In the genomic region with DNA sequence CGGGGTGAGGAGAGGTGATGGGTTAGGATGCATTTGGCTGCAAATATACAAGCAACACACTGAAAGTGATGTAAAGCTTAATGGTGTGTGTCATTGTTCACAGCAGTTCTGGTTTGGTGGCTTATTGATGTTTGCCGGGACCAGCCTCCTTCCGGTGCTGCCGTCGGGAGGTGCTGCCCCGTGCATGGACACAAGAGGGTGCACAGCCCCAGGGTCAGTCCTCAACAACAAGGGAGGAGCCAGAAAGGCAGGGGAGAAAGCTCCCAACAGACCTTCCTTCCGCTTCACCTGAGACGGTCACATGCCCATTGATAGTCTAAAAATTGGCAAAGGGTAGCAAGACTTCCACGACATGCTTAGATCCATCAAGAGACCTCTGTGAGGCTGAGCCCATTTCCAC, we compare ENCODE assay signal across 1 cellular context.
TF ChIP-seq lines count a peak whose summit lies in the region.

No MANE protein-coding gene starts in this region.

TF ChIP-seq in GM23338, 12 proteins besides CTCF, POLR2A, EP300 and RAD21 (continued from another document):
- TF ChIP-seq ZNF462 (CRISPR knock-in tag; IDR thresholded peaks at IDR 0.05): no peak
- TF ChIP-seq ETS1 (IDR thresholded peaks at IDR 0.05): no peak
- no peak for TF ChIP-seq NANOG (IDR thresholded peaks at IDR 0.05; ENCODE audit: borderline replicate concordance)
- TF ChIP-seq CREB1 (CRISPR knock-in tag; IDR thresholded peaks at IDR 0.05; ENCODE audit: low read depth): no peak
- no peak for TF ChIP-seq EZH2 (IDR thresholded peaks at IDR 0.05; ENCODE audit: low read depth, unreplicated experiment)
- TF ChIP-seq ZNF114 (CRISPR knock-in tag; IDR thresholded peaks at IDR 0.05): no peak
- TF ChIP-seq ZNF331 (CRISPR knock-in tag; IDR thresholded peaks at IDR 0.05; ENCODE audit: low read depth): no peak
